Comparison of ENCODE assay signal across 9 cellular contexts in the genomic region with DNA sequence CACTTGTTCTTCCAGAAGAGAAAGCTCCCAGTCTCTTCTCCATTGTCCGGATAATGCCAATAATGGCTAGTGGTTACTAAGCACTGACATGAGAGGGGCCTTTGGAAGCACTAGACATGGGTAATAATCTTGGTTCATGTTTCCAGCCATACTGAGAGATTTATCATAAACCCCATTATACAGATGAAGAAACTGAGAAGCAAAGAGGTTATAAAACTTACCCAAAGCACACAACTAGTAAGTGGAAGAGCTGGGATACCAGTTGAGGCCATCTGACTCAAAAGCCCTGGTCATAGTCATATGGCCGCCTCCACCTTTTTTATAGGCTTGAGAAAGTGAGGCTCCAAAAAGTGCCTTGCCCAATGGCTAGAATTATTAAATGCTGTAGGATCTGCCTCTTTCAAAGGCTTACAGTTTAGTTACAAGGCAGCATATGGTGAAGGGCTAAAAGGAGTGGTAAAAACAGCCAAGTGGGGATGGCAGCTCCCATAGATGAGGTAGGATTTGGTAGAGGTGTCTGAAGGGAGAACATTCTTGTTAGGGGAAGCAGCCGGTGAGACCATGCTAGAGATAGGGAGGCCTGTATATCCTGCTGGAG. TPM values are rescaled to one million over a fixed set of nuclear protein-coding genes. Genes with fewer than 3 reads are reported as not detected.
A peak's percentile ranks its signal among the peaks of the same experiment; 100 is the strongest.
DNase-seq lines count a peak whose midpoint lies in the region; ATAC-seq and TF ChIP-seq lines count a peak whose summit lies in the region.
"Had no signal": no experiment of that assay in that cellular context is flagged by ENCODE, and none has a peak within 500 bp of the region (broad histone marks: within the 10 kb centered on the region; RNA-seq: fewer than 3 reads in every experiment).

No MANE protein-coding gene starts in this region.

- no peaks in the 10 kb centered on the region for H3K9me3 Mint-ChIP-seq in activated CD8-positive, alpha-beta memory T cell treated with anti-CD3 and anti-CD28 coated beads, Interleukin-2, amount 10 ng/mL, durations not matched to agents 7 days and 5 days (ENCODE audit: low read depth)

- no peak for DNase-seq in activated CD8-positive, alpha-beta memory T cell treated with anti-CD3 and anti-CD28 coated beads, Interleukin-2, amount 10 ng/mL, durations not matched to agents 7 days and 5 days
- no peak for DNase-seq in activated CD8-positive, alpha-beta memory T cell treated with anti-CD3 and anti-CD28 coated beads, Interleukin-2, amount 50 U/mL, for 4 hours
- DNase-seq in breast epithelium (ENCODE audit: low spot score in 2 of 2) (no peak), mesenchymal stem cell (no peak), DMS114 treated with DMSO at 0.1 percent for 48 hours (lab: John Stamatoyannopoulos, UW; ENCODE audit: unreplicated experiment) (no peak), NCI-H1105 (lab: John Stamatoyannopoulos, UW) (no peak)
- DNase-seq: AML-193 had no signal

- peaks cover 38% of the 10 kb centered on the region for H3K4me1 Mint-ChIP-seq in activated CD8-positive, alpha-beta memory T cell treated with anti-CD3 and anti-CD28 coated beads, Interleukin-2, amount 10 ng/mL, durations not matched to agents 7 days and 5 days

- H2AFZ ChIP-seq in mesenchymal stem cell (ENCODE audit: low read depth, low read length) = peak overlapping the region; percentile 83

- H3K9me3 ChIP-seq in breast epithelium (no peaks in the 10 kb centered on the region), mesenchymal stem cell (ENCODE audit: control insufficient read depth, low read length) (no peaks in the 10 kb centered on the region), thymus (ENCODE audit: control insufficient read depth) (no peaks in the 10 kb centered on the region)

- H2BK12ac ChIP-seq in mesenchymal stem cell (ENCODE audit: low read length in 2 of 2) = peak overlapping the region in 1 of 2 experiments; percentile 51

- H3K23ac ChIP-seq in mesenchymal stem cell (ENCODE audit: low read length in 2 of 2) = no peak overlapping the region

- H3K4me3 Mint-ChIP-seq in activated CD8-positive, alpha-beta memory T cell treated with anti-CD3 and anti-CD28 coated beads, Interleukin-2, amount 10 ng/mL, durations not matched to agents 7 days and 5 days = peak overlapping the region; percentile 71

- CTCF ChIA-PET in activated CD8-positive, alpha-beta memory T cell treated with anti-CD3 and anti-CD28 coated beads, Interleukin-2, amount 10 ng/mL, durations not matched to agents 7 days and 5 days (lab: Charles Lee) = interaction anchor here (0.8 to 5.8 kb wide), 6 partner anchors 10 to 142 kb away, joined by 3 to 47 read pairs (median 8); no protein-coding TSS in a partner anchor

- H3K4me1 ChIP-seq in breast epithelium (peaks cover 0 to 6% of the 10 kb centered on the region in 2 donors), mesenchymal stem cell (ENCODE audit: control insufficient read depth, insufficient read depth, low read depth, low read length) (peaks cover 13% of the 10 kb centered on the region), thymus (ENCODE audit: control insufficient read depth, insufficient read depth, low read length) (peaks cover 8% of the 10 kb centered on the region)

- H3K4ac ChIP-seq in mesenchymal stem cell (ENCODE audit: low read depth in 1 of 2, low read length in 2 of 2) = peak overlapping the region; percentile 48 to 85

- no peak for ATAC-seq in activated CD8-positive, alpha-beta memory T cell treated with anti-CD3 and anti-CD28 coated beads, Interleukin-2, amount 10 ng/mL, durations not matched to agents 7 days and 5 days
- ATAC-seq in HG02973 (IDR thresholded peaks at IDR 0.05; ENCODE audit: unreplicated experiment) = no peak

- H3K36me3 ChIP-seq in breast epithelium (no peaks in the 10 kb centered on the region), mesenchymal stem cell (ENCODE audit: control insufficient read depth in 1 of 2, insufficient read depth in 2 of 2, low read depth in 1 of 2, low read length in 2 of 2) (no peaks in the 10 kb centered on the region), thymus (ENCODE audit: control insufficient read depth, insufficient read depth) (no peaks in the 10 kb centered on the region)

- H3K27ac ChIP-seq in breast epithelium = peak overlapping the region; percentile 84 to 91
- no peak overlapping the region for H3K27ac ChIP-seq in mesenchymal stem cell (ENCODE audit: low read length, poor library complexity, severe bottlenecking)
- no peak overlapping the region for H3K27ac ChIP-seq in thymus (ENCODE audit: low read depth)

- no peak overlapping the region for H2BK15ac ChIP-seq in mesenchymal stem cell (ENCODE audit: low read depth, poor library complexity, severe bottlenecking)

- H3K27me3 Mint-ChIP-seq in activated CD8-positive, alpha-beta memory T cell treated with anti-CD3 and anti-CD28 coated beads, Interleukin-2, amount 10 ng/mL, durations not matched to agents 7 days and 5 days = peaks cover 6% of the 10 kb centered on the region

- intact Hi-C loops in breast epithelium (cut with DNase I; ENCODE audit: low total_unique reads) = no loop called here

- peak overlapping the region; percentile 98 for H2BK120ac ChIP-seq in mesenchymal stem cell (ENCODE audit: low read depth, low read length)

- H3K27me3 ChIP-seq in breast epithelium = no peaks in the 10 kb centered on the region
- no peaks in the 10 kb centered on the region for H3K27me3 ChIP-seq in mesenchymal stem cell (ENCODE audit: control insufficient read depth in 1 of 2, insufficient read depth in 1 of 2, low read length in 2 of 2)
- H3K27me3 ChIP-seq in thymus (ENCODE audit: control insufficient read depth, insufficient read depth) = no peaks in the 10 kb centered on the region

- H3K36me3 Mint-ChIP-seq in activated CD8-positive, alpha-beta memory T cell treated with anti-CD3 and anti-CD28 coated beads, Interleukin-2, amount 10 ng/mL, durations not matched to agents 7 days and 5 days = peaks cover 6% of the 10 kb centered on the region

- TF ChIP-seq CTCF in breast epithelium (IDR thresholded peaks at IDR 0.05) = no peak

- H4K8ac ChIP-seq in mesenchymal stem cell (ENCODE audit: low read length) = no peak overlapping the region

- TF ChIP-seq POLR2A in breast epithelium (IDR thresholded peaks at IDR 0.05) = no peak

- peaks cover 5% of the 10 kb centered on the region for H3K79me1 ChIP-seq in mesenchymal stem cell (replicated peaks; ENCODE audit: low read length, poor library complexity, severe bottlenecking)

- H2AK5ac ChIP-seq in mesenchymal stem cell (ENCODE audit: low read length, severe bottlenecking) = peak overlapping the region; percentile 7

- H4K91ac ChIP-seq in mesenchymal stem cell (ENCODE audit: low read length) = no peak overlapping the region

- no peak overlapping the region for H3K4me2 ChIP-seq in mesenchymal stem cell (ENCODE audit: low read length, poor library complexity, severe bottlenecking)

- H3K27ac Mint-ChIP-seq in activated CD8-positive, alpha-beta memory T cell treated with anti-CD3 and anti-CD28 coated beads, Interleukin-2, amount 10 ng/mL, durations not matched to agents 7 days and 5 days = peak overlapping the region; percentile 17

- peak overlapping the region; percentile 94 for H3K9ac ChIP-seq in mesenchymal stem cell (ENCODE audit: low read length)

- peak overlapping the region in 1 of 2 experiments; percentile 73 for H3K14ac ChIP-seq in mesenchymal stem cell (ENCODE audit: low read length in 2 of 2)

- H2BK5ac ChIP-seq in mesenchymal stem cell (ENCODE audit: low read depth, low read length, poor library complexity, severe bottlenecking) = no peak overlapping the region

- WGBS in mesenchymal stem cell = 97% methylated on average over 2 of the region's 3 CpGs
- WGBS in thymus = over 99% methylated on average over 3 of the region's 3 CpGs

- peak overlapping the region; percentile 59 to 83 (median 59) for H3K4me3 ChIP-seq in breast epithelium
- H3K4me3 ChIP-seq in mesenchymal stem cell (ENCODE audit: insufficient read depth in 1 of 2, low read depth in 1 of 2, low read length in 2 of 2) = peak overlapping the region in 1 of 2 experiments; percentile 87
- peak overlapping the region; percentile 72 for H3K4me3 ChIP-seq in thymus (ENCODE audit: low read length)

- H3K18ac ChIP-seq in mesenchymal stem cell (ENCODE audit: low read depth in 1 of 2, low read length in 2 of 2) = peak overlapping the region; percentile 69 to 88

RNA-seq across cellular contexts. Expression of a gene that starts 1.0 kb away (rescaled TPM):
- total RNA-seq in activated CD8-positive, alpha-beta memory T cell treated with anti-CD3 and anti-CD28 coated beads, Interleukin-2, amount 10 ng/mL, durations not matched to agents 7 days and 5 days = 100 to 1,000 TPM; 109 to 118 TPM
- 100 to 1,000 TPM in 2 of 3 donors, 10 to 100 TPM in 1; 60.2 to 137 (median 103) TPM for total RNA-seq in breast epithelium
- polyA plus RNA-seq in mesenchymal stem cell (2013, experiment 1 of 2) = 177 TPM
- 174 TPM for polyA plus RNA-seq in mesenchymal stem cell (2013, experiment 2 of 2)
- 28.2 TPM for polyA plus RNA-seq in thymus

Comparison
In these comparisons a context has a peak if more than half of its experiments do, and no peak if none do; other contexts are left out.
1. H3K27ac ChIP-seq: peak in breast epithelium (2 of 2); none in mesenchymal stem cell (single experiment) and thymus (single experiment).